ENCODE assay signal across 1 cellular context in genomic region chr16:83898463-83899271, GRCh38.
TF ChIP-seq lines count a peak whose summit lies in the region.

Gene MLYCD (plus strand): TSS chr16:83899115. CDS start chr16:83899145, 30 bp downstream.

TF ChIP-seq in HepG2, 621 proteins besides CTCF, POLR2A, EP300 and RAD21 (continued from another document and continues in another):
- TF ChIP-seq ARID4A (CRISPR knock-in tag; IDR thresholded peaks at IDR 0.05; ENCODE audit: borderline replicate concordance), result peak; percentile 61; the same call in 1 of the 2 replicates
- 0 out of 2 replicates have a peak, but pooled peaks have one; percentile 60 for TF ChIP-seq ZSCAN9 (CRISPR knock-in tag; IDR thresholded peaks at IDR 0.05; ENCODE audit: borderline replicate concordance)
- TF ChIP-seq HOMEZ (CRISPR knock-in tag; IDR thresholded peaks at IDR 0.05; ENCODE audit: low read depth), result no peak
- TF ChIP-seq SIN3A (IDR thresholded peaks at IDR 0.05; ENCODE audit: borderline replicate concordance, low read depth, low read length), result peak; percentile 86; the same call in 1 of the 2 replicates
- no peak for TF ChIP-seq ZUFSP (CRISPR knock-in tag; IDR thresholded peaks at IDR 0.05; ENCODE audit: borderline replicate concordance)
- 0 out of 2 replicates have a peak, but pooled peaks have one; percentile 12 for TF ChIP-seq NFAT5 (CRISPR knock-in tag; IDR thresholded peaks at IDR 0.05)
- peak; percentile 63; the same call in 1 of the 2 replicates for TF ChIP-seq THAP11 (CRISPR knock-in tag; IDR thresholded peaks at IDR 0.05)
- TF ChIP-seq REXO4 (CRISPR knock-in tag; IDR thresholded peaks at IDR 0.05; ENCODE audit: borderline replicate concordance), result no peak
- no peak for TF ChIP-seq MED8 (CRISPR knock-in tag; IDR thresholded peaks at IDR 0.05; ENCODE audit: insufficient replicate concordance)
- TF ChIP-seq TCF12 (IDR thresholded peaks at IDR 0.05), result no peak
- no peak for TF ChIP-seq TCF12 (CRISPR knock-in tag; IDR thresholded peaks at IDR 0.05)
- 0 out of 2 replicates have a peak, but pooled peaks have one; percentile 48 for TF ChIP-seq KAT7 (CRISPR knock-in tag; IDR thresholded peaks at IDR 0.05; ENCODE audit: borderline replicate concordance)
- TF ChIP-seq ZNF782 (CRISPR knock-in tag; IDR thresholded peaks at IDR 0.05; ENCODE audit: borderline replicate concordance), result no peak
- no peak for TF ChIP-seq ETS1 (CRISPR knock-in tag; IDR thresholded peaks at IDR 0.05)
- no peak for TF ChIP-seq THAP9 (CRISPR knock-in tag; IDR thresholded peaks at IDR 0.05; ENCODE audit: borderline replicate concordance)
- TF ChIP-seq MTA3 (CRISPR knock-in tag; IDR thresholded peaks at IDR 0.05), result no peak
- no peak for TF ChIP-seq ZIK1 (CRISPR knock-in tag; IDR thresholded peaks at IDR 0.05; ENCODE audit: borderline replicate concordance, low read depth)
- TF ChIP-seq UBTF (CRISPR knock-in tag; IDR thresholded peaks at IDR 0.05), result peak; percentile 35; the same call in 1 of the 2 replicates
- TF ChIP-seq ZNF800 (CRISPR knock-in tag; IDR thresholded peaks at IDR 0.05), result no peak
- TF ChIP-seq POLR2G (IDR thresholded peaks at IDR 0.05; ENCODE audit: low read depth, low read length), result peak; percentile 60
- TF ChIP-seq TEAD3 (CRISPR knock-in tag; optimal IDR thresholded peaks at IDR 0.05; ENCODE audit: borderline replicate concordance), result no peak
- no peak for TF ChIP-seq ZNF232 (CRISPR knock-in tag; IDR thresholded peaks at IDR 0.05; ENCODE audit: borderline replicate concordance)
- peak; percentile 66; the same call in 1 of the 3 replicates for TF ChIP-seq MXI1 (IDR thresholded peaks at IDR 0.05; ENCODE audit: borderline replicate concordance, low read depth, low read length)
- TF ChIP-seq FOSL2 (CRISPR knock-in tag; IDR thresholded peaks at IDR 0.05), result peak; percentile 13; the same call in 1 of the 2 replicates
- TF ChIP-seq IRF2 (CRISPR knock-in tag; IDR thresholded peaks at IDR 0.05), result peak; percentile 34; the same call in 1 of the 2 replicates
- TF ChIP-seq DZIP1 (CRISPR knock-in tag; IDR thresholded peaks at IDR 0.05), result 0 out of 2 replicates have a peak, but pooled peaks have one; percentile 34
- TF ChIP-seq TAF1 (CRISPR knock-in tag; IDR thresholded peaks at IDR 0.05), result no peak
